ENCODE assay signal across 1 cellular context in the genomic region with DNA sequence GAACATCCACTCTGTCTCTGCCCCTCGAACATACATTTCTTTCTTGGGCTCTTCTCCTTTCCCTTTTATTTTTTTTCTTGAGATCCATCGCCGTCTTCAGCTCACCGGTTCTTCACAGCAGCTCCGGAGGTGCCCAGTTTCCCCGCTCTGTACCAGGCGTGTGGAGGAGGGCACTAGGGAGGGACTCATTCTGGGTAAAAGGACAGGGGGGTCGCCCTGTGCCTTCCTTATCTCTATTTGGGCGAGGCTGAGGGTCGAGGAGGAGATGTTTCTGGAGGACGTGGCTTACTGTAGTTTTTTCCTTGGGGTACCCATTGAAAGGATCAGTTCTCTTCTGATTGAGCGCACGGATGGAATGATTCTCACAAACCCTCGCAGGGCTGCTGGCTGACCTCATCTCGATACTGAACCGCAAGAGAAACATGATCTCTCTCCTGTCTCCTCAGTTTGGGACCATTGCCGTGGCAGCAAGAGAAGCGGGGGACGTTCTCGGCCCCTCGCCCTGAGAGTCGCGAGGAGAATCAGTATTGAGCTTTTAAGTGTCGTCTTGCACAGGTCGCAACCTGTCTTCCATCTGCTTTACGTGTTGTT.
A peak's percentile ranks its signal among the peaks of the same experiment; 100 is the strongest.
TF ChIP-seq lines count a peak whose summit lies in the region.

No MANE protein-coding gene starts in this region.

TF ChIP-seq in GM12878, 131 proteins besides CTCF, POLR2A, EP300 and RAD21 (continues in another document):
- TF ChIP-seq HCFC1 (IDR thresholded peaks at IDR 0.05; ENCODE audit: low read length), result no peak
- no peak for TF ChIP-seq TBL1XR1 (IDR thresholded peaks at IDR 0.05; ENCODE audit: low read depth, low read length)
- no peak for TF ChIP-seq RELA (IDR thresholded peaks at IDR 0.05; ENCODE audit: borderline replicate concordance, partially characterized antibody)
- no peak for TF ChIP-seq HDAC6 (IDR thresholded peaks at IDR 0.05; ENCODE audit: unreplicated experiment)
- TF ChIP-seq STAT3 (IDR thresholded peaks at IDR 0.05; ENCODE audit: low read depth, low read length), result no peak
- 0 out of 2 replicates have a peak, but pooled peaks have one; percentile 21 for TF ChIP-seq MTA3 (IDR thresholded peaks at IDR 0.05; ENCODE audit: borderline replicate concordance, low read length)
- no peak for TF ChIP-seq HDAC2 (IDR thresholded peaks at IDR 0.05)
- TF ChIP-seq CBX3 (IDR thresholded peaks at IDR 0.05; ENCODE audit: borderline replicate concordance, low read depth), result no peak
- no peak for TF ChIP-seq NR2C1 (IDR thresholded peaks at IDR 0.05)
- no peak for TF ChIP-seq RFX5 (IDR thresholded peaks at IDR 0.05; ENCODE audit: low read depth, low read length)
- 0 out of 2 replicates have a peak, but pooled peaks have one; percentile 7 for TF ChIP-seq TAF1 (IDR thresholded peaks at IDR 0.05; ENCODE audit: borderline replicate concordance, low read depth, low read length)
- peak; percentile 72 for TF ChIP-seq RUNX3 (IDR thresholded peaks at IDR 0.05; ENCODE audit: low read length)
- TF ChIP-seq DPF2 (IDR thresholded peaks at IDR 0.05), result no peak
- no peak for TF ChIP-seq ZNF217 (IDR thresholded peaks at IDR 0.05)
- TF ChIP-seq, protein P1, sequence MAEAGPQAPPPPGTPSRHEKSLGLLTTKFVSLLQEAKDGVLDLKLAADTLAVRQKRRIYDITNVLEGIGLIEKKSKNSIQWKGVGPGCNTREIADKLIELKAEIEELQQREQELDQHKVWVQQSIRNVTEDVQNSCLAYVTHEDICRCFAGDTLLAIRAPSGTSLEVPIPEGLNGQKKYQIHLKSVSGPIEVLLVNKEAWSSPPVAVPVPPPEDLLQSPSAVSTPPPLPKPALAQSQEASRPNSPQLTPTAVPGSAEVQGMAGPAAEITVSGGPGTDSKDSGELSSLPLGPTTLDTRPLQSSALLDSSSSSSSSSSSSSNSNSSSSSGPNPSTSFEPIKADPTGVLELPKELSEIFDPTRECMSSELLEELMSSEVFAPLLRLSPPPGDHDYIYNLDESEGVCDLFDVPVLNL (IDR thresholded peaks at IDR 0.05; ENCODE audit: low read depth, low read length), result no peak
- no peak for TF ChIP-seq GABPA (IDR thresholded peaks at IDR 0.05; ENCODE audit: low read depth)
- TF ChIP-seq, protein P2, sequence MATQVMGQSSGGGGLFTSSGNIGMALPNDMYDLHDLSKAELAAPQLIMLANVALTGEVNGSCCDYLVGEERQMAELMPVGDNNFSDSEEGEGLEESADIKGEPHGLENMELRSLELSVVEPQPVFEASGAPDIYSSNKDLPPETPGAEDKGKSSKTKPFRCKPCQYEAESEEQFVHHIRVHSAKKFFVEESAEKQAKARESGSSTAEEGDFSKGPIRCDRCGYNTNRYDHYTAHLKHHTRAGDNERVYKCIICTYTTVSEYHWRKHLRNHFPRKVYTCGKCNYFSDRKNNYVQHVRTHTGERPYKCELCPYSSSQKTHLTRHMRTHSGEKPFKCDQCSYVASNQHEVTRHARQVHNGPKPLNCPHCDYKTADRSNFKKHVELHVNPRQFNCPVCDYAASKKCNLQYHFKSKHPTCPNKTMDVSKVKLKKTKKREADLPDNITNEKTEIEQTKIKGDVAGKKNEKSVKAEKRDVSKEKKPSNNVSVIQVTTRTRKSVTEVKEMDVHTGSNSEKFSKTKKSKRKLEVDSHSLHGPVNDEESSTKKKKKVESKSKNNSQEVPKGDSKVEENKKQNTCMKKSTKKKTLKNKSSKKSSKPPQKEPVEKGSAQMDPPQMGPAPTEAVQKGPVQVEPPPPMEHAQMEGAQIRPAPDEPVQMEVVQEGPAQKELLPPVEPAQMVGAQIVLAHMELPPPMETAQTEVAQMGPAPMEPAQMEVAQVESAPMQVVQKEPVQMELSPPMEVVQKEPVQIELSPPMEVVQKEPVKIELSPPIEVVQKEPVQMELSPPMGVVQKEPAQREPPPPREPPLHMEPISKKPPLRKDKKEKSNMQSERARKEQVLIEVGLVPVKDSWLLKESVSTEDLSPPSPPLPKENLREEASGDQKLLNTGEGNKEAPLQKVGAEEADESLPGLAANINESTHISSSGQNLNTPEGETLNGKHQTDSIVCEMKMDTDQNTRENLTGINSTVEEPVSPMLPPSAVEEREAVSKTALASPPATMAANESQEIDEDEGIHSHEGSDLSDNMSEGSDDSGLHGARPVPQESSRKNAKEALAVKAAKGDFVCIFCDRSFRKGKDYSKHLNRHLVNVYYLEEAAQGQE (IDR thresholded peaks at IDR 0.05; ENCODE audit: low read depth, low read length), result no peak
- TF ChIP-seq ZNF622 (IDR thresholded peaks at IDR 0.05), result no peak
- TF ChIP-seq, protein P3, sequence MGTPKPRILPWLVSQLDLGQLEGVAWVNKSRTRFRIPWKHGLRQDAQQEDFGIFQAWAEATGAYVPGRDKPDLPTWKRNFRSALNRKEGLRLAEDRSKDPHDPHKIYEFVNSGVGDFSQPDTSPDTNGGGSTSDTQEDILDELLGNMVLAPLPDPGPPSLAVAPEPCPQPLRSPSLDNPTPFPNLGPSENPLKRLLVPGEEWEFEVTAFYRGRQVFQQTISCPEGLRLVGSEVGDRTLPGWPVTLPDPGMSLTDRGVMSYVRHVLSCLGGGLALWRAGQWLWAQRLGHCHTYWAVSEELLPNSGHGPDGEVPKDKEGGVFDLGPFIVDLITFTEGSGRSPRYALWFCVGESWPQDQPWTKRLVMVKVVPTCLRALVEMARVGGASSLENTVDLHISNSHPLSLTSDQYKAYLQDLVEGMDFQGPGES (IDR thresholded peaks at IDR 0.05), result no peak
- TF ChIP-seq NR2F1 (conservative IDR thresholded peaks at IDR 0.05), result no peak
- TF ChIP-seq MTA2 (IDR thresholded peaks at IDR 0.05; ENCODE audit: low read depth), result no peak
- TF ChIP-seq, protein P4, sequence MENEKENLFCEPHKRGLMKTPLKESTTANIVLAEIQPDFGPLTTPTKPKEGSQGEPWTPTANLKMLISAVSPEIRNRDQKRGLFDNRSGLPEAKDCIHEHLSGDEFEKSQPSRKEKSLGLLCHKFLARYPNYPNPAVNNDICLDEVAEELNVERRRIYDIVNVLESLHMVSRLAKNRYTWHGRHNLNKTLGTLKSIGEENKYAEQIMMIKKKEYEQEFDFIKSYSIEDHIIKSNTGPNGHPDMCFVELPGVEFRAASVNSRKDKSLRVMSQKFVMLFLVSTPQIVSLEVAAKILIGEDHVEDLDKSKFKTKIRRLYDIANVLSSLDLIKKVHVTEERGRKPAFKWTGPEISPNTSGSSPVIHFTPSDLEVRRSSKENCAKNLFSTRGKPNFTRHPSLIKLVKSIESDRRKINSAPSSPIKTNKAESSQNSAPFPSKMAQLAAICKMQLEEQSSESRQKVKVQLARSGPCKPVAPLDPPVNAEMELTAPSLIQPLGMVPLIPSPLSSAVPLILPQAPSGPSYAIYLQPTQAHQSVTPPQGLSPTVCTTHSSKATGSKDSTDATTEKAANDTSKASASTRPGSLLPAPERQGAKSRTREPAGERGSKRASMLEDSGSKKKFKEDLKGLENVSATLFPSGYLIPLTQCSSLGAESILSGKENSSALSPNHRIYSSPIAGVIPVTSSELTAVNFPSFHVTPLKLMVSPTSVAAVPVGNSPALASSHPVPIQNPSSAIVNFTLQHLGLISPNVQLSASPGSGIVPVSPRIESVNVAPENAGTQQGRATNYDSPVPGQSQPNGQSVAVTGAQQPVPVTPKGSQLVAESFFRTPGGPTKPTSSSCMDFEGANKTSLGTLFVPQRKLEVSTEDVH (IDR thresholded peaks at IDR 0.05; ENCODE audit: low read depth, partially characterized antibody), result no peak
- no peak for TF ChIP-seq PAX5 (IDR thresholded peaks at IDR 0.05; ENCODE audit: borderline replicate concordance, low read depth, low read length)
- TF ChIP-seq FOXK2 (IDR thresholded peaks at IDR 0.05), result no peak
- no peak for TF ChIP-seq BHLHE40 (IDR thresholded peaks at IDR 0.05; ENCODE audit: borderline replicate concordance in 1 of 2, low read depth in 2 of 2, low read length in 1 of 2)
- TF ChIP-seq NRF1 (conservative IDR thresholded peaks at IDR 0.05; ENCODE audit: low read depth, low read length), result no peak
- TF ChIP-seq, protein P5, sequence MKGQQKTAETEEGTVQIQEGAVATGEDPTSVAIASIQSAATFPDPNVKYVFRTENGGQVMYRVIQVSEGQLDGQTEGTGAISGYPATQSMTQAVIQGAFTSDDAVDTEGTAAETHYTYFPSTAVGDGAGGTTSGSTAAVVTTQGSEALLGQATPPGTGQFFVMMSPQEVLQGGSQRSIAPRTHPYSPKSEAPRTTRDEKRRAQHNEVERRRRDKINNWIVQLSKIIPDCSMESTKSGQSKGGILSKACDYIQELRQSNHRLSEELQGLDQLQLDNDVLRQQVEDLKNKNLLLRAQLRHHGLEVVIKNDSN (IDR thresholded peaks at IDR 0.05; ENCODE audit: borderline replicate concordance, extremely low read length, insufficient read depth, low read depth, low read length), result no peak
- TF ChIP-seq RB1 (IDR thresholded peaks at IDR 0.05; ENCODE audit: borderline replicate concordance), result 0 out of 2 replicates have a peak, but pooled peaks have one; percentile 14
- TF ChIP-seq BMI1 (IDR thresholded peaks at IDR 0.05; ENCODE audit: borderline replicate concordance), result no peak
- no peak for TF ChIP-seq SUZ12 (IDR thresholded peaks at IDR 0.05; ENCODE audit: unreplicated experiment)
- no peak for TF ChIP-seq RBBP5 (conservative IDR thresholded peaks at IDR 0.05)
- no peak for TF ChIP-seq ZBED1 (IDR thresholded peaks at IDR 0.05; ENCODE audit: borderline replicate concordance)
- TF ChIP-seq SP1 (IDR thresholded peaks at IDR 0.05; ENCODE audit: low read depth, low read length), result no peak
- TF ChIP-seq MEF2B (IDR thresholded peaks at IDR 0.05; ENCODE audit: partially characterized antibody, poor library complexity, severe bottlenecking), result no peak
- TF ChIP-seq ZSCAN29 (IDR thresholded peaks at IDR 0.05), result no peak
- TF ChIP-seq, protein P6, sequence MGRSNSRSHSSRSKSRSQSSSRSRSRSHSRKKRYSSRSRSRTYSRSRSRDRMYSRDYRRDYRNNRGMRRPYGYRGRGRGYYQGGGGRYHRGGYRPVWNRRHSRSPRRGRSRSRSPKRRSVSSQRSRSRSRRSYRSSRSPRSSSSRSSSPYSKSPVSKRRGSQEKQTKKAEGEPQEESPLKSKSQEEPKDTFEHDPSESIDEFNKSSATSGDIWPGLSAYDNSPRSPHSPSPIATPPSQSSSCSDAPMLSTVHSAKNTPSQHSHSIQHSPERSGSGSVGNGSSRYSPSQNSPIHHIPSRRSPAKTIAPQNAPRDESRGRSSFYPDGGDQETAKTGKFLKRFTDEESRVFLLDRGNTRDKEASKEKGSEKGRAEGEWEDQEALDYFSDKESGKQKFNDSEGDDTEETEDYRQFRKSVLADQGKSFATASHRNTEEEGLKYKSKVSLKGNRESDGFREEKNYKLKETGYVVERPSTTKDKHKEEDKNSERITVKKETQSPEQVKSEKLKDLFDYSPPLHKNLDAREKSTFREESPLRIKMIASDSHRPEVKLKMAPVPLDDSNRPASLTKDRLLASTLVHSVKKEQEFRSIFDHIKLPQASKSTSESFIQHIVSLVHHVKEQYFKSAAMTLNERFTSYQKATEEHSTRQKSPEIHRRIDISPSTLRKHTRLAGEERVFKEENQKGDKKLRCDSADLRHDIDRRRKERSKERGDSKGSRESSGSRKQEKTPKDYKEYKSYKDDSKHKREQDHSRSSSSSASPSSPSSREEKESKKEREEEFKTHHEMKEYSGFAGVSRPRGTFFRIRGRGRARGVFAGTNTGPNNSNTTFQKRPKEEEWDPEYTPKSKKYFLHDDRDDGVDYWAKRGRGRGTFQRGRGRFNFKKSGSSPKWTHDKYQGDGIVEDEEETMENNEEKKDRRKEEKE (IDR thresholded peaks at IDR 0.05), result no peak
- TF ChIP-seq CBFB (IDR thresholded peaks at IDR 0.05; ENCODE audit: low read depth), result 0 out of 2 replicates have a peak, but pooled peaks have one; percentile 10
- TF ChIP-seq, protein P7, sequence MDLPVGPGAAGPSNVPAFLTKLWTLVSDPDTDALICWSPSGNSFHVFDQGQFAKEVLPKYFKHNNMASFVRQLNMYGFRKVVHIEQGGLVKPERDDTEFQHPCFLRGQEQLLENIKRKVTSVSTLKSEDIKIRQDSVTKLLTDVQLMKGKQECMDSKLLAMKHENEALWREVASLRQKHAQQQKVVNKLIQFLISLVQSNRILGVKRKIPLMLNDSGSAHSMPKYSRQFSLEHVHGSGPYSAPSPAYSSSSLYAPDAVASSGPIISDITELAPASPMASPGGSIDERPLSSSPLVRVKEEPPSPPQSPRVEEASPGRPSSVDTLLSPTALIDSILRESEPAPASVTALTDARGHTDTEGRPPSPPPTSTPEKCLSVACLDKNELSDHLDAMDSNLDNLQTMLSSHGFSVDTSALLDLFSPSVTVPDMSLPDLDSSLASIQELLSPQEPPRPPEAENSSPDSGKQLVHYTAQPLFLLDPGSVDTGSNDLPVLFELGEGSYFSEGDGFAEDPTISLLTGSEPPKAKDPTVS (IDR thresholded peaks at IDR 0.05; ENCODE audit: low read depth, low read length), result no peak
- TF ChIP-seq, protein P8, sequence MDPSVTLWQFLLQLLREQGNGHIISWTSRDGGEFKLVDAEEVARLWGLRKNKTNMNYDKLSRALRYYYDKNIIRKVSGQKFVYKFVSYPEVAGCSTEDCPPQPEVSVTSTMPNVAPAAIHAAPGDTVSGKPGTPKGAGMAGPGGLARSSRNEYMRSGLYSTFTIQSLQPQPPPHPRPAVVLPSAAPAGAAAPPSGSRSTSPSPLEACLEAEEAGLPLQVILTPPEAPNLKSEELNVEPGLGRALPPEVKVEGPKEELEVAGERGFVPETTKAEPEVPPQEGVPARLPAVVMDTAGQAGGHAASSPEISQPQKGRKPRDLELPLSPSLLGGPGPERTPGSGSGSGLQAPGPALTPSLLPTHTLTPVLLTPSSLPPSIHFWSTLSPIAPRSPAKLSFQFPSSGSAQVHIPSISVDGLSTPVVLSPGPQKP (IDR thresholded peaks at IDR 0.05; ENCODE audit: low read depth, low read length), result no peak
- TF ChIP-seq, protein P9, sequence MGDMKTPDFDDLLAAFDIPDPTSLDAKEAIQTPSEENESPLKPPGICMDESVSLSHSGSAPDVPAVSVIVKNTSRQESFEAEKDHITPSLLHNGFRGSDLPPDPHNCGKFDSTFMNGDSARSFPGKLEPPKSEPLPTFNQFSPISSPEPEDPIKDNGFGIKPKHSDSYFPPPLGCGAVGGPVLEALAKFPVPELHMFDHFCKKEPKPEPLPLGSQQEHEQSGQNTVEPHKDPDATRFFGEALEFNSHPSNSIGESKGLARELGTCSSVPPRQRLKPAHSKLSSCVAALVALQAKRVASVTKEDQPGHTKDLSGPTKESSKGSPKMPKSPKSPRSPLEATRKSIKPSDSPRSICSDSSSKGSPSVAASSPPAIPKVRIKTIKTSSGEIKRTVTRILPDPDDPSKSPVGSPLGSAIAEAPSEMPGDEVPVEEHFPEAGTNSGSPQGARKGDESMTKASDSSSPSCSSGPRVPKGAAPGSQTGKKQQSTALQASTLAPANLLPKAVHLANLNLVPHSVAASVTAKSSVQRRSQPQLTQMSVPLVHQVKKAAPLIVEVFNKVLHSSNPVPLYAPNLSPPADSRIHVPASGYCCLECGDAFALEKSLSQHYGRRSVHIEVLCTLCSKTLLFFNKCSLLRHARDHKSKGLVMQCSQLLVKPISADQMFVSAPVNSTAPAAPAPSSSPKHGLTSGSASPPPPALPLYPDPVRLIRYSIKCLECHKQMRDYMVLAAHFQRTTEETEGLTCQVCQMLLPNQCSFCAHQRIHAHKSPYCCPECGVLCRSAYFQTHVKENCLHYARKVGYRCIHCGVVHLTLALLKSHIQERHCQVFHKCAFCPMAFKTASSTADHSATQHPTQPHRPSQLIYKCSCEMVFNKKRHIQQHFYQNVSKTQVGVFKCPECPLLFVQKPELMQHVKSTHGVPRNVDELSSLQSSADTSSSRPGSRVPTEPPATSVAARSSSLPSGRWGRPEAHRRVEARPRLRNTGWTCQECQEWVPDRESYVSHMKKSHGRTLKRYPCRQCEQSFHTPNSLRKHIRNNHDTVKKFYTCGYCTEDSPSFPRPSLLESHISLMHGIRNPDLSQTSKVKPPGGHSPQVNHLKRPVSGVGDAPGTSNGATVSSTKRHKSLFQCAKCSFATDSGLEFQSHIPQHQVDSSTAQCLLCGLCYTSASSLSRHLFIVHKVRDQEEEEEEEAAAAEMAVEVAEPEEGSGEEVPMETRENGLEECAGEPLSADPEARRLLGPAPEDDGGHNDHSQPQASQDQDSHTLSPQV (IDR thresholded peaks at IDR 0.05), result no peak
- TF ChIP-seq ESRRA (IDR thresholded peaks at IDR 0.05; ENCODE audit: low read length), result no peak
